In genomic region chrX:2697306-2697705, GRCh38 we compare ENCODE assay signal across 9 cellular contexts. TPM values are rescaled to one million over a fixed set of nuclear protein-coding genes. Genes with fewer than 3 reads are reported as not detected.
DNase-seq lines count a peak whose midpoint lies in the region; ATAC-seq and TF ChIP-seq lines count a peak whose summit lies in the region.
"Had no signal": no experiment of that assay in that cellular context is flagged by ENCODE, and none has a peak within 500 bp of the region (broad histone marks: within the 10 kb centered on the region; RNA-seq: fewer than 3 reads in every experiment).

No MANE protein-coding gene starts in this region.

- TF ChIP-seq CTCF in Calu3 (IDR thresholded peaks at IDR 0.05; ENCODE audit: unreplicated experiment), result no peak
- TF ChIP-seq CTCF in natural killer cell (IDR thresholded peaks at IDR 0.05), result no peak
- TF ChIP-seq CTCF in ascending aorta (IDR thresholded peaks at IDR 0.05), result no peak

- intact Hi-C loops in Calu3 (cut with micrococcal nuclease; ENCODE audit: unreplicated experiment), result no loop called here
- intact Hi-C loops in natural killer cell (cut with micrococcal nuclease), result loop anchor here (1.0 to 10.0 kb wide), 4 partner anchors 10 to 1233 kb away; partner anchors contain the start of gene AKAP17A
- intact Hi-C loops in ascending aorta (cut with DNase I), result loop anchor here (10.0 kb wide), 2 partner anchors 107 to 193 kb away; partner anchors contain the start of genes DHRSX and ZBED1

- DNase-seq in Calu3 (peak; percentile 28), natural killer cell (no peak), kidney glomerular epithelial cell (lab: John Stamatoyannopoulos, UW) (no peak), pons (ENCODE audit: low spot score) (no peak), ascending aorta (ENCODE audit: low spot score in 2 of 2) (no peak)
- no peak for DNase-seq in activated naive CD8-positive, alpha-beta T cell treated with anti-CD3 and anti-CD28 coated beads, Interleukin-2, amount 10 ng/mL, durations not matched to agents 7 days and 5 days
- DNase-seq: occipital lobe had no signal

- no TSS peak for BruUV-seq in Calu3 (replicated peaks; lab: Mats Ljungman, UMichigan)

- H3K9me3 ChIP-seq in ascending aorta, result no peaks in the 10 kb centered on the region

- peak; percentile 10 for ATAC-seq in HG02870 (IDR thresholded peaks at IDR 0.05; ENCODE audit: unreplicated experiment)
- ATAC-seq in activated naive CD8-positive, alpha-beta T cell treated with anti-CD3 and anti-CD28 coated beads, Interleukin-2, amount 10 ng/mL, durations not matched to agents 7 days and 5 days (ENCODE audit: low read depth), result no peak
- ATAC-seq in natural killer cell, result peak; percentile 10 to 20 (median 14)
- ATAC-seq in HG03378 (IDR thresholded peaks at IDR 0.05; ENCODE audit: unreplicated experiment), result no peak

- POLR2A ChIA-PET in activated naive CD8-positive, alpha-beta T cell treated with anti-CD3 and anti-CD28 coated beads, Interleukin-2, amount 10 ng/mL, durations not matched to agents 7 days and 5 days (lab: Charles Lee), result no interaction called here

- peaks cover 39% of the 10 kb centered on the region for H3K4me1 Mint-ChIP-seq in Calu3 (ENCODE audit: low read depth, unreplicated experiment)
- H3K4me1 Mint-ChIP-seq in activated naive CD8-positive, alpha-beta T cell treated with anti-CD3 and anti-CD28 coated beads, Interleukin-2, amount 10 ng/mL, durations not matched to agents 7 days and 5 days, result peaks cover 81% of the 10 kb centered on the region
- H3K4me1 Mint-ChIP-seq in natural killer cell, result peaks cover 93 to 96% of the 10 kb centered on the region in 2 donors

- peaks cover 0 to 4% of the 10 kb centered on the region in 2 donors for H3K36me3 ChIP-seq in ascending aorta

- H3K4me3 Mint-ChIP-seq in Calu3 (ENCODE audit: low read depth, unreplicated experiment) (peak overlapping the region; percentile 8), natural killer cell (peak overlapping the region; percentile 74)
- H3K4me3 Mint-ChIP-seq in activated naive CD8-positive, alpha-beta T cell treated with anti-CD3 and anti-CD28 coated beads, Interleukin-2, amount 10 ng/mL, durations not matched to agents 7 days and 5 days, result peak overlapping the region; percentile 71

- H3K27me3 Mint-ChIP-seq in Calu3 (ENCODE audit: unreplicated experiment) (no peaks in the 10 kb centered on the region), natural killer cell (ENCODE audit: low read depth in 2 of 2) (no peaks in the 10 kb centered on the region)
- H3K27me3 Mint-ChIP-seq in activated naive CD8-positive, alpha-beta T cell treated with anti-CD3 and anti-CD28 coated beads, Interleukin-2, amount 10 ng/mL, durations not matched to agents 7 days and 5 days, result no peaks in the 10 kb centered on the region

- CTCF ChIA-PET in Calu3 (lab: Charles Lee), result no interaction called here

- H3K27ac ChIP-seq in ascending aorta, result no peak overlapping the region

- H3K9me3 Mint-ChIP-seq in Calu3 (ENCODE audit: low read depth, unreplicated experiment), result peaks cover 3% of the 10 kb centered on the region
- peaks cover 5% of the 10 kb centered on the region for H3K9me3 Mint-ChIP-seq in activated naive CD8-positive, alpha-beta T cell treated with anti-CD3 and anti-CD28 coated beads, Interleukin-2, amount 10 ng/mL, durations not matched to agents 7 days and 5 days
- no peaks in the 10 kb centered on the region for H3K9me3 Mint-ChIP-seq in natural killer cell

- H3K27ac Mint-ChIP-seq in Calu3 (ENCODE audit: unreplicated experiment), result peak overlapping the region; percentile 62
- peak overlapping the region; percentile 94 for H3K27ac Mint-ChIP-seq in activated naive CD8-positive, alpha-beta T cell treated with anti-CD3 and anti-CD28 coated beads, Interleukin-2, amount 10 ng/mL, durations not matched to agents 7 days and 5 days
- H3K27ac Mint-ChIP-seq in natural killer cell, result peak overlapping the region; percentile 86 to 88

- H3K36me3 Mint-ChIP-seq in Calu3 (ENCODE audit: insufficient read depth, unreplicated experiment) (peaks cover 11% of the 10 kb centered on the region), natural killer cell (no peaks in the 10 kb centered on the region)
- peaks cover 48% of the 10 kb centered on the region for H3K36me3 Mint-ChIP-seq in activated naive CD8-positive, alpha-beta T cell treated with anti-CD3 and anti-CD28 coated beads, Interleukin-2, amount 10 ng/mL, durations not matched to agents 7 days and 5 days

- no peak overlapping the region for H3K4me3 ChIP-seq in ascending aorta

- H3K27me3 ChIP-seq in ascending aorta, result no peaks in the 10 kb centered on the region

- peaks cover 0 to 32% of the 10 kb centered on the region in 2 donors for H3K4me1 ChIP-seq in ascending aorta

RNA-seq across cellular contexts. Expression of gene CD99, which starts 6.2 kb away (rescaled TPM):
- total RNA-seq in Calu3 (2022) (51.2 and 73.9 TPM in 2 replicates), natural killer cell (100 to 1,000 TPM; 312 to 340 (median 333) TPM), ascending aorta (262 TPM)
- total RNA-seq in activated naive CD8-positive, alpha-beta T cell treated with anti-CD3 and anti-CD28 coated beads, Interleukin-2, amount 10 ng/mL, durations not matched to agents 7 days and 5 days, result 100 to 1,000 TPM; 255 to 256 TPM

RNA-seq across cellular contexts. Expression of gene XG, which starts 54.5 kb away (rescaled TPM):
- total RNA-seq in Calu3 (2022), result not detected in 2 replicates
- total RNA-seq in activated naive CD8-positive, alpha-beta T cell treated with anti-CD3 and anti-CD28 coated beads, Interleukin-2, amount 10 ng/mL, durations not matched to agents 7 days and 5 days, result under 1 TPM in 1 of 2 experiments, not detected in 1; 0.43 TPM
- under 1 TPM in 1 of 3 donors, not detected in 2; 0.85 TPM for total RNA-seq in natural killer cell
- 1.3 TPM for total RNA-seq in ascending aorta
- total RNA-seq: occipital lobe had no signal

Comparison
In these comparisons a context has a peak if more than half of its experiments do, and no peak if none do; other contexts are left out.
1. H3K4me3 Mint-ChIP-seq: peak in every context shown above with its lines; median percentile 74 in natural killer cell; 71 in activated naive CD8-positive, alpha-beta T cell treated with anti-CD3 and anti-CD28 coated beads, Interleukin-2, amount 10 ng/mL, durations not matched to agents 7 days and 5 days; 8 in Calu3.
2. ATAC-seq: peak in HG02870 (single experiment) and natural killer cell (3 of 3); none in activated naive CD8-positive, alpha-beta T cell treated with anti-CD3 and anti-CD28 coated beads, Interleukin-2, amount 10 ng/mL, durations not matched to agents 7 days and 5 days (single experiment) and HG03378 (single experiment).
3. Peak in every context shown above with its lines, with median percentiles within 50 percentile points of each other: H3K27ac Mint-ChIP-seq.